23 cellular contexts compared by ENCODE assay signal in the genomic region with DNA sequence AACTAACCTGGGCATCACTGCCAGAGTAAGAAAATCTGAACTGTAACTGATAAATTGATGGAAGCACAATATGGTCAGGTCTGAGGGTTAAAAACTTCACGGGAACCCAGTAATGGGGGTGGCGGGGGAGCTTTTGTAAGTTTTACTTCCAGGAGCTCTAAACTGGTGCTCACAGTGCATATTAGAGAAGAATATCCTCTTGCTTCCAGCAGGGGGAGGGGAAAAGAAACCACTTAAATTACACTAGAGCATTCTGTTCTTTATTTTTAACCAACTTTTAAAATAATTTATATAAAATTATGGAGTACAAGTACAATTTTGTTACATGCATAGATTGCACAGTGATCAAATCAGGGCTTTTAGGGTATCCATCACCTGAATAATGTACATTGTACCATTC. TPM values are rescaled to one million over a fixed set of nuclear protein-coding genes. Genes with fewer than 3 reads are reported as not detected.
DNase-seq lines count a peak whose midpoint lies in the region; ATAC-seq and TF ChIP-seq lines count a peak whose summit lies in the region.
"Had no signal": no experiment of that assay in that cellular context is flagged by ENCODE, and none has a peak within 500 bp of the region (broad histone marks: within the 10 kb centered on the region; RNA-seq: fewer than 3 reads in every experiment).

No MANE protein-coding gene starts in this region.

- no peaks in the 10 kb centered on the region for H4K20me1 ChIP-seq in SK-N-SH (ENCODE audit: insufficient read depth)

- H3K36me3 Mint-ChIP-seq in glutamatergic neuron (ENCODE audit: unreplicated experiment), result peaks cover 6% of the 10 kb centered on the region

- H3K27ac Mint-ChIP-seq in glutamatergic neuron (ENCODE audit: unreplicated experiment), result no peak overlapping the region
- H3K27ac Mint-ChIP-seq: activated naive CD8-positive, alpha-beta T cell treated with anti-CD3 and anti-CD28 coated beads, Interleukin-2, amount 50 U/mL, for 24 hours; mesothelial cell of epicardium; nephron progenitor cell; T-helper 17 cell had no signal

- H3K9me3 ChIP-seq in SK-N-SH, result no peaks in the 10 kb centered on the region
- H3K9me3 ChIP-seq: SJCRH30 had no signal

- H3K27ac ChIP-seq in SK-N-SH (ENCODE audit: low read depth in 2 of 2, low read length in 1 of 2), result no peak overlapping the region
- no peak overlapping the region for H3K27ac ChIP-seq in brain microvascular endothelial cell
- H3K27ac ChIP-seq: 22Rv1, KMS-11, SJCRH30, spleen, stomach had no signal

- no peaks in the 10 kb centered on the region for H3K4me1 Mint-ChIP-seq in glutamatergic neuron (ENCODE audit: low read depth, unreplicated experiment)
- H3K4me1 Mint-ChIP-seq: activated naive CD8-positive, alpha-beta T cell treated with anti-CD3 and anti-CD28 coated beads, Interleukin-2, amount 50 U/mL, for 24 hours; mesothelial cell of epicardium; nephron progenitor cell; T-helper 17 cell had no signal

- POLR2A ChIA-PET in SK-N-SH (lab: Yijun Ruan, JAX), result no interaction called here

- 72% methylated on average over 2 of the region's 2 CpGs for WGBS in SK-N-SH (ENCODE audit: low lambda C conversion rate)

- no peak overlapping the region for H3K4me2 ChIP-seq in SK-N-SH
- H3K4me2 ChIP-seq: KMS-11 had no signal

- no peaks in the 10 kb centered on the region for H3K9me2 ChIP-seq in SK-N-SH

- H3K9me3 Mint-ChIP-seq in glutamatergic neuron (ENCODE audit: unreplicated experiment), result no peaks in the 10 kb centered on the region

- TF ChIP-seq EP300 in SK-N-SH (IDR thresholded peaks at IDR 0.05; ENCODE audit: borderline replicate concordance in 1 of 2, low read depth in 1 of 2, low read length in 1 of 2), result no peak

- CTCF ChIA-PET in SK-N-SH (lab: Yijun Ruan, JAX), result interaction anchor here (0.7 to 1.6 kb wide), 3 partner anchors 11 to 24 kb away, joined by 3 read pairs; no protein-coding TSS in a partner anchor

- H3K9ac ChIP-seq in SK-N-SH, result no peak overlapping the region
- H3K9ac ChIP-seq: KMS-11 had no signal

- H3K4me3 ChIP-seq in SK-N-SH (ENCODE audit: low read depth in 2 of 2, low read length in 1 of 2) (no peak overlapping the region), brain microvascular endothelial cell (ENCODE audit: low read depth, low read length) (no peak overlapping the region)
- H3K4me3 ChIP-seq: SJCRH30, spleen, stomach had no signal

- TF ChIP-seq CTCF in SK-N-SH (IDR thresholded peaks at IDR 0.05) (peak; percentile 20; the same call in 1 of the 2 replicates), brain microvascular endothelial cell (IDR thresholded peaks at IDR 0.05; ENCODE audit: low read depth, low read length, missing control alignments) (peak; percentile 25), glutamatergic neuron (IDR thresholded peaks at IDR 0.05; ENCODE audit: partially characterized antibody, unreplicated experiment) (peak; percentile 25)

- TF ChIP-seq RAD21 in SK-N-SH (IDR thresholded peaks at IDR 0.05; ENCODE audit: low read length), result no peak

- ATAC-seq in SK-N-SH treated with all-trans-retinoic acid at 6 μM for 48 hours, result no peak
- no peak for ATAC-seq in Right ventricle myocardium inferior
- no peak for ATAC-seq in GM19324 (IDR thresholded peaks at IDR 0.05; ENCODE audit: low FRiP score, unreplicated experiment)
- ATAC-seq in GM19463 (IDR thresholded peaks at IDR 0.05; ENCODE audit: unreplicated experiment), result no peak
- ATAC-seq: activated naive CD8-positive, alpha-beta T cell treated with anti-CD3 and anti-CD28 coated beads, Interleukin-2, amount 50 U/mL, for 24 hours; T-helper 17 cell had no signal

- DNase-seq in SK-N-SH (no peak), brain microvascular endothelial cell (no peak), glutamatergic neuron (no peak), Right ventricle myocardium inferior (ENCODE audit: missing footprints) (no peak), UCSD-AML1 (lab: John Stamatoyannopoulos, UW; ENCODE audit: unreplicated experiment) (no peak)
- DNase-seq: activated CD4-positive, alpha-beta T cell treated with anti-CD3 and anti-CD28 coated beads, Interleukin-2, amount 50 U/mL, for 4 hours; activated CD8-positive, alpha-beta memory T cell treated with anti-CD3 and anti-CD28 coated beads, Interleukin-2, amount 50 U/mL, for 48 hours; activated naive CD8-positive, alpha-beta T cell treated with anti-CD3 and anti-CD28 coated beads, Interleukin-2, amount 50 U/mL, for 24 hours; erythroblast; MV-4-11; NCI-H187; NCI-H748 treated with DMSO at 0.1 percent for 48 hours; nephron progenitor cell; SJCRH30; spleen; stomach; T-helper 17 cell had no signal

- no peak overlapping the region for H2AFZ ChIP-seq in SK-N-SH (ENCODE audit: low read depth)

- no peaks in the 10 kb centered on the region for H3K27me3 Mint-ChIP-seq in glutamatergic neuron (ENCODE audit: unreplicated experiment)

- no peaks in the 10 kb centered on the region for H3K27me3 ChIP-seq in SK-N-SH (ENCODE audit: insufficient read depth)
- H3K27me3 ChIP-seq in brain microvascular endothelial cell (replicated peaks), result no peaks in the 10 kb centered on the region
- H3K27me3 ChIP-seq: SJCRH30, spleen, stomach had no signal

- H3K4me3 Mint-ChIP-seq in glutamatergic neuron (ENCODE audit: unreplicated experiment), result no peak overlapping the region
- H3K4me3 Mint-ChIP-seq: activated naive CD8-positive, alpha-beta T cell treated with anti-CD3 and anti-CD28 coated beads, Interleukin-2, amount 50 U/mL, for 24 hours; mesothelial cell of epicardium; nephron progenitor cell; T-helper 17 cell had no signal

- H3K79me2 ChIP-seq in SK-N-SH (ENCODE audit: insufficient read depth), result no peaks in the 10 kb centered on the region

- H3K36me3 ChIP-seq in SK-N-SH (replicated peaks in 1 of 2; ENCODE audit: control insufficient read depth in 1 of 2, insufficient read depth in 2 of 2, low read length in 1 of 2) (no peaks in the 10 kb centered on the region), brain microvascular endothelial cell (replicated peaks) (no peaks in the 10 kb centered on the region)
- H3K36me3 ChIP-seq: SJCRH30, spleen, stomach had no signal

- intact Hi-C loops in Right ventricle myocardium inferior (cut with DNase I), result no loop called here

- no peaks in the 10 kb centered on the region for H3K4me1 ChIP-seq in SK-N-SH (ENCODE audit: control insufficient read depth in 1 of 2, insufficient read depth in 2 of 2, low read depth in 1 of 2, low read length in 1 of 2)
- H3K4me1 ChIP-seq: SJCRH30, spleen, stomach had no signal

- in situ Hi-C loops in brain microvascular endothelial cell (cut with HindIII; ENCODE audit: low pct_ligation_motif_present, low sequenced_read_pairs), result no loop called here

- no peaks in the 10 kb centered on the region for H3F3A ChIP-seq in SK-N-SH (replicated peaks; ENCODE audit: insufficient read depth)

TF ChIP-seq in SK-N-SH, 30 proteins besides CTCF, POLR2A, EP300 and RAD21:
- TF ChIP-seq RFX5 (IDR thresholded peaks at IDR 0.05; ENCODE audit: low read length), result no peak

TF ChIP-seq in SK-N-SH treated with all-trans-retinoic acid at 6 μM for 48 hours, 23 proteins besides CTCF, POLR2A, EP300 and RAD21 (continues in another document):
- TF ChIP-seq OSR1 (CRISPR knock-in tag; IDR thresholded peaks at IDR 0.05) (no peak), SNAI2 (CRISPR knock-in tag; IDR thresholded peaks at IDR 0.05) (no peak), ZFP3 (CRISPR knock-in tag; IDR thresholded peaks at IDR 0.05) (no peak), ESRRG (CRISPR knock-in tag; IDR thresholded peaks at IDR 0.05) (no peak), BACH2 (CRISPR knock-in tag; IDR thresholded peaks at IDR 0.05; ENCODE audit: borderline replicate concordance) (no peak), TOX (CRISPR knock-in tag; IDR thresholded peaks at IDR 0.05; ENCODE audit: borderline replicate concordance) (no peak), CSDC2 (CRISPR knock-in tag; IDR thresholded peaks at IDR 0.05) (no peak), GLIS3 (CRISPR knock-in tag; IDR thresholded peaks at IDR 0.05) (no peak)
- TF ChIP-seq, protein P1, sequence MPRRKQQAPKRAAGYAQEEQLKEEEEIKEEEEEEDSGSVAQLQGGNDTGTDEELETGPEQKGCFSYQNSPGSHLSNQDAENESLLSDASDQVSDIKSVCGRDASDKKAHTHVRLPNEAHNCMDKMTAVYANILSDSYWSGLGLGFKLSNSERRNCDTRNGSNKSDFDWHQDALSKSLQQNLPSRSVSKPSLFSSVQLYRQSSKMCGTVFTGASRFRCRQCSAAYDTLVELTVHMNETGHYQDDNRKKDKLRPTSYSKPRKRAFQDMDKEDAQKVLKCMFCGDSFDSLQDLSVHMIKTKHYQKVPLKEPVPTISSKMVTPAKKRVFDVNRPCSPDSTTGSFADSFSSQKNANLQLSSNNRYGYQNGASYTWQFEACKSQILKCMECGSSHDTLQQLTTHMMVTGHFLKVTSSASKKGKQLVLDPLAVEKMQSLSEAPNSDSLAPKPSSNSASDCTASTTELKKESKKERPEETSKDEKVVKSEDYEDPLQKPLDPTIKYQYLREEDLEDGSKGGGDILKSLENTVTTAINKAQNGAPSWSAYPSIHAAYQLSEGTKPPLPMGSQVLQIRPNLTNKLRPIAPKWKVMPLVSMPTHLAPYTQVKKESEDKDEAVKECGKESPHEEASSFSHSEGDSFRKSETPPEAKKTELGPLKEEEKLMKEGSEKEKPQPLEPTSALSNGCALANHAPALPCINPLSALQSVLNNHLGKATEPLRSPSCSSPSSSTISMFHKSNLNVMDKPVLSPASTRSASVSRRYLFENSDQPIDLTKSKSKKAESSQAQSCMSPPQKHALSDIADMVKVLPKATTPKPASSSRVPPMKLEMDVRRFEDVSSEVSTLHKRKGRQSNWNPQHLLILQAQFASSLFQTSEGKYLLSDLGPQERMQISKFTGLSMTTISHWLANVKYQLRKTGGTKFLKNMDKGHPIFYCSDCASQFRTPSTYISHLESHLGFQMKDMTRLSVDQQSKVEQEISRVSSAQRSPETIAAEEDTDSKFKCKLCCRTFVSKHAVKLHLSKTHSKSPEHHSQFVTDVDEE (CRISPR knock-in tag; IDR thresholded peaks at IDR 0.05), result no peak
- TF ChIP-seq, protein P2, sequence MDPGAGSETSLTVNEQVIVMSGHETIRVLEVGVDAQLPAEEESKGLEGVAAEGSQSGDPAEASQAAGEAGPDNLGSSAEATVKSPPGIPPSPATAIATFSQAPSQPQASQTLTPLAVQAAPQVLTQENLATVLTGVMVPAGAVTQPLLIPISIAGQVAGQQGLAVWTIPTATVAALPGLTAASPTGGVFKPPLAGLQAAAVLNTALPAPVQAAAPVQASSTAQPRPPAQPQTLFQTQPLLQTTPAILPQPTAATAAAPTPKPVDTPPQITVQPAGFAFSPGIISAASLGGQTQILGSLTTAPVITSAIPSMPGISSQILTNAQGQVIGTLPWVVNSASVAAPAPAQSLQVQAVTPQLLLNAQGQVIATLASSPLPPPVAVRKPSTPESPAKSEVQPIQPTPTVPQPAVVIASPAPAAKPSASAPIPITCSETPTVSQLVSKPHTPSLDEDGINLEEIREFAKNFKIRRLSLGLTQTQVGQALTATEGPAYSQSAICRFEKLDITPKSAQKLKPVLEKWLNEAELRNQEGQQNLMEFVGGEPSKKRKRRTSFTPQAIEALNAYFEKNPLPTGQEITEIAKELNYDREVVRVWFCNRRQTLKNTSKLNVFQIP (CRISPR knock-in tag; IDR thresholded peaks at IDR 0.05; ENCODE audit: borderline replicate concordance, low read depth), result no peak

RNA-seq across cellular contexts. Expression of a gene that starts 33.7 kb away (rescaled TPM):
- polyA plus RNA-seq in SK-N-SH (2012; rRNA removed), result 0.72 and 1.1 TPM in 2 replicates
- polyA plus RNA-seq in SK-N-SH (2012; cell fraction: cytosol; rRNA removed), result 1.0 and 1.1 TPM in 2 replicates
- 1.4 and 3.2 TPM in 2 replicates for polyA plus RNA-seq in SK-N-SH (2012; cell fraction: nucleus; rRNA removed)
- total RNA-seq in glutamatergic neuron (ENCODE audit: unreplicated experiment) (6.3 TPM), Right ventricle myocardium inferior (0.43 TPM)
